In genomic region chr9:109652112-109652511, GRCh38 we compare ENCODE assay signal across 19 cellular contexts.
DNase-seq lines count a peak whose midpoint lies in the region; FAIRE-seq and TF ChIP-seq lines count a peak whose summit lies in the region.
"Had no signal": no experiment of that assay in that cellular context is flagged by ENCODE, and none has a peak within 500 bp of the region (broad histone marks: within the 10 kb centered on the region; RNA-seq: fewer than 3 reads in every experiment).

No MANE protein-coding gene starts in this region.

- H3K27ac ChIP-seq in small intestine (ENCODE audit: low read depth in 1 of 2, low read length in 1 of 2) (no peak overlapping the region), thyroid gland (no peak overlapping the region)
- H3K27ac ChIP-seq: C4-2B, gastrocnemius medialis, SJSA1 had no signal

- no peak for TF ChIP-seq POLR2A in thyroid gland (IDR thresholded peaks at IDR 0.05)

- no peak for TF ChIP-seq CTCF in foreskin fibroblast (IDR thresholded peaks at IDR 0.05; ENCODE audit: low read depth, low read length)
- no peak for TF ChIP-seq CTCF in thyroid gland (IDR thresholded peaks at IDR 0.05)

- 37 to 68% (median 50%) methylated on average over 1 of the region's 1 CpG for WGBS in small intestine, 3 donors
- WGBS in thyroid gland, 2 donors: 78 to 86% methylated on average over 1 of the region's 1 CpG

- no peaks in the 10 kb centered on the region for H3K36me3 ChIP-seq in small intestine (ENCODE audit: control insufficient read depth in 2 of 2, insufficient read depth in 2 of 2, low read length in 2 of 2)
- H3K36me3 ChIP-seq in thyroid gland: no peaks in the 10 kb centered on the region
- H3K36me3 ChIP-seq: gastrocnemius medialis, SJSA1 had no signal

- H3K9me3 ChIP-seq in small intestine (ENCODE audit: control insufficient read depth, low read depth) (no peaks in the 10 kb centered on the region), thyroid gland (no peaks in the 10 kb centered on the region)
- H3K9me3 ChIP-seq: gastrocnemius medialis, mucosa of descending colon, SJSA1 had no signal

- H3K4me3 ChIP-seq in foreskin fibroblast (ENCODE audit: low read depth in 1 of 2, low read length in 2 of 2): no peak overlapping the region
- no peak overlapping the region for H3K4me3 ChIP-seq in small intestine (ENCODE audit: low read depth in 1 of 2, low read length in 2 of 2)
- no peak overlapping the region for H3K4me3 ChIP-seq in thyroid gland (replicated peaks in 1 of 3)
- H3K4me3 ChIP-seq: gastrocnemius medialis, mucosa of descending colon, SJSA1 had no signal

- no peak for FAIRE-seq in small intestine (lab: Jason Lieb, UNC)

- intact Hi-C loops in thyroid gland (cut with DNase I): no loop called here

- peaks cover 0 to 1% of the 10 kb centered on the region in 2 donors for H3K27me3 ChIP-seq in small intestine (ENCODE audit: control insufficient read depth in 2 of 2, insufficient read depth in 2 of 2, low read length in 2 of 2)
- H3K27me3 ChIP-seq in thyroid gland: no peaks in the 10 kb centered on the region
- H3K27me3 ChIP-seq: gastrocnemius medialis had no signal

- DNase-seq in A172 (ENCODE audit: low spot score): peak; percentile 22
- peak; percentile 17 for DNase-seq in HS-27A (ENCODE audit: low read depth)
- peak; percentile 22 for DNase-seq in amniotic epithelial cell (ENCODE audit: low read depth)
- peak; percentile 42 to 78 for DNase-seq in foreskin fibroblast
- DNase-seq in small intestine: no peak
- DNase-seq in stimulated activated CD4-positive, alpha-beta T cell treated with anti-CD3 and anti-CD28 coated beads, Interleukin-4, amount 100 ng/mL, for 4 hours: no peak
- DNase-seq in NCI-H187 treated with DMSO at 0.1 percent for 48 hours (lab: John Stamatoyannopoulos, UW): no peak
- DNase-seq in thyroid gland: no peak
- DNase-seq: ACHN; activated B cell treated with CpG ODN at 0.5 μM for 24 hours; activated CD8-positive, alpha-beta T cell treated with anti-CD3 and anti-CD28 coated beads for 36 hours; activated naive CD4-positive, alpha-beta T cell treated with anti-CD3 and anti-CD28 coated beads, Interleukin-2, amount 10 ng/mL, durations not matched to agents 7 days and 5 days; activated T-cell treated with anti-CD3 and anti-CD28 coated beads, Interleukin-2, amount 50 U/mL, for 1 hour; gastrocnemius medialis; mucosa of descending colon; NCI-H2029; T-helper 2 cell had no signal

- H3K4me1 ChIP-seq in small intestine (ENCODE audit: control insufficient read depth in 2 of 2, insufficient read depth in 1 of 2, low read depth in 1 of 2, low read length in 1 of 2) (no peaks in the 10 kb centered on the region), thyroid gland (no peaks in the 10 kb centered on the region)
- H3K4me1 ChIP-seq: gastrocnemius medialis, SJSA1 had no signal

Comparison
In these comparisons a context has a peak if more than half of its experiments do, and no peak if none do; other contexts are left out.
1. DNase-seq: peak in A172 (single experiment), HS-27A (single experiment), amniotic epithelial cell (single experiment) and foreskin fibroblast (2 of 2); none in small intestine (single experiment), stimulated activated CD4-positive, alpha-beta T cell treated with anti-CD3 and anti-CD28 coated beads, Interleukin-4, amount 100 ng/mL, for 4 hours (0 of 2), NCI-H187 treated with DMSO at 0.1 percent for 48 hours (single experiment) and thyroid gland (0 of 2).